Comparison of ENCODE assay signal across 6 cellular contexts in the genomic region with DNA sequence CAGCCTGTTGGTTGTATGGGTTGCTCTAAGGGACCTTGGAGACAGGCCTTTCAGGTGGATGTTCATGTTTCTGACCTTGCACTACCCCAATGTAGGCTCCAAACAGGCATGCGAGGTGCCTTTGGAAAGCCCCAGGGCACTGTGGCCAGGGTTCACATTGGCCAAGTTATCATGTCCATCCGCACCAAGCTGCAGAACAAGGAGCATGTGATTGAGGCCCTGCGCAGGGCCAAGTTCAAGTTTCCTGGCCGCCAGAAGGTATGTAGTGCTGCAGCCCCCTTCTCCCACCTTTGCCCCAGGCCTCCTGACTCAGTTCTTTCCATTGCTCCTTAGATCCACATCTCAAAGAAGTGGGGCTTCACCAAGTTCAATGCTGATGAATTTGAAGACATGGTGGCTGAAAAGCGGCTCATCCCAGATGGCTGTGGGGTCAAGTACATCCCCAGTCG. TPM values are rescaled to one million over a fixed set of nuclear protein-coding genes. Genes with fewer than 3 reads are reported as not detected.
DNase-seq lines count a peak whose midpoint lies in the region; ATAC-seq and TF ChIP-seq lines count a peak whose summit lies in the region.
"Not testable (repeated sequence)": the region's sequence is repeated elsewhere in the genome, so short reads cannot be mapped to it uniquely, and the experiment has no call there.

No MANE protein-coding gene starts in this region.

- not testable (repeated sequence) for TF ChIP-seq CTCF in brain microvascular endothelial cell (IDR thresholded peaks at IDR 0.05; ENCODE audit: low read depth, low read length, missing control alignments); gastrocnemius medialis (IDR thresholded peaks at IDR 0.05 in 4 of 5, conservative IDR thresholded peaks at IDR 0.05 in 1 of 5)

- H3K4me3 ChIP-seq in BLaER1 (peak overlapping the region; percentile 84), brain microvascular endothelial cell (ENCODE audit: low read depth, low read length) (peak overlapping the region; percentile 86)
- not testable (repeated sequence) for H3K4me3 ChIP-seq in iPS-20b (ENCODE audit: low read length); gastrocnemius medialis

- intact Hi-C loops in gastrocnemius medialis (cut with DNase I; ENCODE audit: low total_unique reads) = not testable (repeated sequence)

- not testable (repeated sequence) for ATAC-seq in gastrocnemius medialis

- H3K4me1 ChIP-seq in BLaER1 (peaks cover 14% of the 10 kb centered on the region), gastrocnemius medialis (peaks cover 10 to 18% of the 10 kb centered on the region in 2 donors)
- H3K4me1 ChIP-seq in iPS-20b (ENCODE audit: insufficient read depth, low read length) = not testable (repeated sequence)

- H3K27me3 Mint-ChIP-seq in IgD-negative memory B cell; activated CD4-positive, alpha-beta T cell treated with anti-CD3 and anti-CD28 coated beads, Interleukin-2, amount 10 ng/mL, durations not matched to agents 7 days and 5 days: not testable (repeated sequence)

- not testable (repeated sequence) for H3K9me3 Mint-ChIP-seq in IgD-negative memory B cell; activated CD4-positive, alpha-beta T cell treated with anti-CD3 and anti-CD28 coated beads, Interleukin-2, amount 10 ng/mL, durations not matched to agents 7 days and 5 days

- H4K20me1 ChIP-seq in BLaER1 = peaks cover 45% of the 10 kb centered on the region

- not testable (repeated sequence) for H3K27ac ChIP-seq in BLaER1; brain microvascular endothelial cell; iPS-20b (ENCODE audit: low read length)
- H3K27ac ChIP-seq in gastrocnemius medialis = peak overlapping the region in 3 of 4 donors; percentile 93 to 99 (median 98)

- TF ChIP-seq POLR2A in gastrocnemius medialis (IDR thresholded peaks at IDR 0.05) = not testable (repeated sequence)

- peak overlapping the region; percentile 100; the same call in 1 of the 2 replicates for H3K9ac ChIP-seq in BLaER1
- peak overlapping the region; percentile 99; the same call in 1 of the 2 replicates for H3K9ac ChIP-seq in iPS-20b (ENCODE audit: low read depth, low read length)

- H3K36me3 Mint-ChIP-seq in IgD-negative memory B cell = not testable (repeated sequence)
- H3K36me3 Mint-ChIP-seq in activated CD4-positive, alpha-beta T cell treated with anti-CD3 and anti-CD28 coated beads, Interleukin-2, amount 10 ng/mL, durations not matched to agents 7 days and 5 days (ENCODE audit: low read depth) = peaks cover 26% of the 10 kb centered on the region

- H3K4me3 Mint-ChIP-seq in IgD-negative memory B cell = peak overlapping the region in 3 of 4 donors; percentile 68 to 94 (median 94)
- peak overlapping the region; percentile 13 for H3K4me3 Mint-ChIP-seq in activated CD4-positive, alpha-beta T cell treated with anti-CD3 and anti-CD28 coated beads, Interleukin-2, amount 10 ng/mL, durations not matched to agents 7 days and 5 days

- CTCF ChIA-PET in activated CD4-positive, alpha-beta T cell treated with anti-CD3 and anti-CD28 coated beads, Interleukin-2, amount 10 ng/mL, durations not matched to agents 7 days and 5 days (lab: Charles Lee) = interaction anchor here (1.7 to 2.1 kb wide), 2 partner anchors 10 to 20 kb away, joined by 3 to 12 read pairs; no protein-coding TSS in a partner anchor

- DNase-seq in activated CD4-positive, alpha-beta T cell treated with anti-CD3 and anti-CD28 coated beads, Interleukin-2, amount 10 ng/mL, durations not matched to agents 7 days and 5 days; brain microvascular endothelial cell; gastrocnemius medialis: not testable (repeated sequence)

- peaks cover 10 to 14% (median 10%) of the 10 kb centered on the region in 3 donors for H3K4me1 Mint-ChIP-seq in IgD-negative memory B cell
- H3K4me1 Mint-ChIP-seq in activated CD4-positive, alpha-beta T cell treated with anti-CD3 and anti-CD28 coated beads, Interleukin-2, amount 10 ng/mL, durations not matched to agents 7 days and 5 days = peaks cover 13% of the 10 kb centered on the region

- H3K9me3 ChIP-seq in BLaER1 = peaks cover 29% of the 10 kb centered on the region
- H3K9me3 ChIP-seq in iPS-20b (ENCODE audit: insufficient read depth, low read depth, low read length); gastrocnemius medialis: not testable (repeated sequence)

- H3K4me2 ChIP-seq in BLaER1 = peak overlapping the region; percentile 67

- H3K36me3 ChIP-seq in BLaER1 (peaks cover 26% of the 10 kb centered on the region), brain microvascular endothelial cell (replicated peaks) (peaks cover 32% of the 10 kb centered on the region), iPS-20b (ENCODE audit: insufficient read depth, low read depth, low read length) (peaks cover 28% of the 10 kb centered on the region), gastrocnemius medialis (peaks cover 0 to 14% of the 10 kb centered on the region in 2 donors)

- H3K27ac Mint-ChIP-seq in IgD-negative memory B cell = peak overlapping the region; percentile 62 to 97 (median 96)
- peak overlapping the region; percentile 73 for H3K27ac Mint-ChIP-seq in activated CD4-positive, alpha-beta T cell treated with anti-CD3 and anti-CD28 coated beads, Interleukin-2, amount 10 ng/mL, durations not matched to agents 7 days and 5 days

- in situ Hi-C loops in brain microvascular endothelial cell (cut with HindIII; ENCODE audit: low pct_ligation_motif_present, low sequenced_read_pairs) = not testable (repeated sequence)
- in situ Hi-C loops in gastrocnemius medialis (cut with MboI; ENCODE audit: low sequenced_read_pairs in 4 of 4) = loop anchor here in 2 of 4 donors (25.0 kb wide), 1 partner anchor 137 kb away; the partner anchor contains the start of genes G6PD (in 2 of the 2) and IKBKG (in 2 of the 2)

- not testable (repeated sequence) for H3K27me3 ChIP-seq in BLaER1; brain microvascular endothelial cell (replicated peaks); iPS-20b (ENCODE audit: insufficient read depth, low read length); gastrocnemius medialis

- POLR2A ChIA-PET in activated CD4-positive, alpha-beta T cell treated with anti-CD3 and anti-CD28 coated beads, Interleukin-2, amount 10 ng/mL, durations not matched to agents 7 days and 5 days (lab: Charles Lee) = not testable (repeated sequence)

RNA-seq across cellular contexts. Expression of gene RPL10, which starts 2.2 kb away (rescaled TPM):
- 5,716 TPM for polyA plus RNA-seq in IgD-negative memory B cell
- 1,000 to 10,000 TPM; 1,884 to 2,727 TPM for total RNA-seq in activated CD4-positive, alpha-beta T cell treated with anti-CD3 and anti-CD28 coated beads, Interleukin-2, amount 10 ng/mL, durations not matched to agents 7 days and 5 days
- 1,000 to 10,000 TPM; 3,899 to 6,066 (median 5,720) TPM for total RNA-seq in gastrocnemius medialis

RNA-seq across cellular contexts. Expression of gene DNASE1L1, which starts 8.7 kb away (rescaled TPM):
- 29.4 TPM for polyA plus RNA-seq in IgD-negative memory B cell
- total RNA-seq in activated CD4-positive, alpha-beta T cell treated with anti-CD3 and anti-CD28 coated beads, Interleukin-2, amount 10 ng/mL, durations not matched to agents 7 days and 5 days = 10 to 100 TPM; 21.8 to 24.3 TPM
- total RNA-seq in gastrocnemius medialis = 100 to 1,000 TPM in 3 of 4 donors, 10 to 100 TPM in 1; 88.4 to 148 (median 116) TPM

RNA-seq across cellular contexts. Expression of gene TAFAZZIN, which starts 10.9 kb away (rescaled TPM):
- polyA plus RNA-seq in IgD-negative memory B cell = 51.3 TPM
- total RNA-seq in activated CD4-positive, alpha-beta T cell treated with anti-CD3 and anti-CD28 coated beads, Interleukin-2, amount 10 ng/mL, durations not matched to agents 7 days and 5 days = 100 to 1,000 TPM in 1 of 2 experiments, 10 to 100 TPM in 1; 86.6 to 104 TPM
- 10 to 100 TPM; 17.6 to 28.3 (median 20.1) TPM for total RNA-seq in gastrocnemius medialis

RNA-seq across cellular contexts. Expression of gene EMD, which starts 21.3 kb away (rescaled TPM):
- polyA plus RNA-seq in IgD-negative memory B cell = 32.4 TPM
- 10 to 100 TPM; 52.1 to 59.9 TPM for total RNA-seq in activated CD4-positive, alpha-beta T cell treated with anti-CD3 and anti-CD28 coated beads, Interleukin-2, amount 10 ng/mL, durations not matched to agents 7 days and 5 days
- total RNA-seq in gastrocnemius medialis = 10 to 100 TPM; 36.2 to 61.5 (median 53.2) TPM

RNA-seq across cellular contexts. Expression of gene FLNA, which starts 26.0 kb away (rescaled TPM):
- polyA plus RNA-seq in IgD-negative memory B cell = 396 TPM
- total RNA-seq in activated CD4-positive, alpha-beta T cell treated with anti-CD3 and anti-CD28 coated beads, Interleukin-2, amount 10 ng/mL, durations not matched to agents 7 days and 5 days = 1,000 to 10,000 TPM; 1,440 to 1,524 TPM
- total RNA-seq in gastrocnemius medialis = 100 to 1,000 TPM in 1 of 4 donors, 10 to 100 TPM in 3; 23.9 to 128 (median 88.9) TPM
